Comparison of ENCODE assay signal across 15 cellular contexts in genomic region chr3:164332856-164333802, GRCh38.
DNase-seq lines count a peak whose midpoint lies in the region; ATAC-seq and TF ChIP-seq lines count a peak whose summit lies in the region.
"Had no signal": no experiment of that assay in that cellular context is flagged by ENCODE, and none has a peak within 500 bp of the region (broad histone marks: within the 10 kb centered on the region; RNA-seq: fewer than 3 reads in every experiment).

No MANE protein-coding gene starts in this region.

- TF ChIP-seq CTCF in fibroblast of villous mesenchyme (IDR thresholded peaks at IDR 0.05; ENCODE audit: insufficient read depth, low read depth, low read length) (no peak), omental fat pad (IDR thresholded peaks at IDR 0.05) (no peak)

- no peaks in the 10 kb centered on the region for H3K9me3 ChIP-seq in NT2/D1 (ENCODE audit: insufficient read depth, low read length)
- H3K9me3 ChIP-seq: MG63, right atrium auricular region had no signal

- H3K4me3 ChIP-seq in NT2/D1 (ENCODE audit: insufficient read length, low read depth) = no peak overlapping the region
- no peak overlapping the region for H3K4me3 ChIP-seq in fibroblast of villous mesenchyme (ENCODE audit: low read depth, low read length)
- H3K4me3 ChIP-seq: MG63, right atrium auricular region had no signal

- peak; percentile 5 for DNase-seq in G401 (ENCODE audit: low spot score)
- peak; percentile 70 for DNase-seq in NT2/D1 (ENCODE audit: low read depth, low spot score)
- DNase-seq in fibroblast of villous mesenchyme (ENCODE audit: low read depth) = peak; percentile 30
- no peak for DNase-seq in omental fat pad (ENCODE audit: low spot score)
- no peak for DNase-seq in NK-92 treated with Interleukin-12 subunit alpha and Interleukin-12 subunit beta, amount 100 ng/mL, for 24 hours (lab: John Stamatoyannopoulos, UW)
- no peak for DNase-seq in activated CD4-positive, alpha-beta T cell treated with anti-CD3 and anti-CD28 coated beads for 4 hours
- DNase-seq in DMS53 (lab: John Stamatoyannopoulos, UW) = no peak
- DNase-seq: activated CD8-positive, alpha-beta T cell treated with anti-CD3 and anti-CD28 coated beads for 36 hours; activated gamma-delta T cell treated with Interleukin-2 at 50 U/mL for 16 hours; DMS79 treated with DMSO at 0.1 percent for 48 hours; immature natural killer cell; MG63; stimulated activated naive CD4-positive, alpha-beta T cell treated with Interleukin-2 at 50 U/mL for 16 hours had no signal

- no peak overlapping the region for H3K9ac ChIP-seq in NT2/D1 (ENCODE audit: insufficient read length, low read depth)

- no peaks in the 10 kb centered on the region for H3K4me1 ChIP-seq in NT2/D1 (ENCODE audit: insufficient read depth, insufficient read length)
- H3K4me1 ChIP-seq: right atrium auricular region had no signal

- no peaks in the 10 kb centered on the region for H3K36me3 ChIP-seq in NT2/D1 (ENCODE audit: insufficient read depth, insufficient read length, low read length)
- H3K36me3 ChIP-seq: MG63, right atrium auricular region had no signal

- in situ Hi-C loops in G401 (cut with HindIII; ENCODE audit: low sequenced_read_pairs) = no loop called here

- no peaks in the 10 kb centered on the region for H3K27me3 ChIP-seq in NT2/D1 (ENCODE audit: insufficient read depth, insufficient read length)
- H3K27me3 ChIP-seq: MG63, right atrium auricular region had no signal

- ATAC-seq in omental fat pad (ENCODE audit: low FRiP score) = peak; percentile 68
- no peak for ATAC-seq in HG02610 (IDR thresholded peaks at IDR 0.05; ENCODE audit: unreplicated experiment)
- ATAC-seq: activated CD8-positive, alpha-beta T cell treated with anti-CD3 and anti-CD28 coated beads for 36 hours had no signal

Comparison
In these comparisons a context has a peak if more than half of its experiments do, and no peak if none do; other contexts are left out.
1. DNase-seq: peak in G401 (single experiment), NT2/D1 (single experiment) and fibroblast of villous mesenchyme (single experiment); none in omental fat pad (single experiment), NK-92 treated with Interleukin-12 subunit alpha and Interleukin-12 subunit beta, amount 100 ng/mL, for 24 hours (single experiment), activated CD4-positive, alpha-beta T cell treated with anti-CD3 and anti-CD28 coated beads for 4 hours (0 of 2) and DMS53 (single experiment).